16 cellular contexts compared by ENCODE assay signal in the genomic region with DNA sequence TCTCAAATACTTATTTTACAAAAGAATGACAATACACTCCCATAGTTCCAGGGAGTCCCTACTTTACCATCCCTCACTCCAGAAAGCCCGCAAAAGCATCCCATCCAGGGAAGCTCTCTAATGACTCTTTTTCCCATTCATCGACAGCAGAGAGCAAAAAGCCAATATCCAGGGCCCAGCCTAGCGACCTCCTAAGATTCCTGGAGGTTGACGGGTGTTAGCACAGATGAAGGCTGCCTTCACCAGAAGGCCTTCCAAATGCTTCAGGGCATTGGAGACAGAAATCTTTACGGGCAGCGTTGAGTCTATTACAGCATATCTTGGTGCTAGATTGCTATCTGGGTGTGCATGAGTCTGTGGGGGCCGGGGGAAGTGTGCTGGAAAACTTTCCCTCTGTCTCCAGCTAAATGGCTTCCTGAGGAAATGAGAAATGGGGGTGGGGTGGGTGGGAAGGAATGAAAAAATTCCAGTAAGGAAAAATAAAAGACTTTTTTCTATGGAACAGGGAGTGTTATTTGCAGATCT.
"Had no signal": no experiment of that assay in that cellular context is flagged by ENCODE, and none has a peak within 500 bp of the region (broad histone marks: within the 10 kb centered on the region; RNA-seq: fewer than 3 reads in every experiment).

No MANE protein-coding gene starts in this region.

- H3K4me1 Mint-ChIP-seq: immature natural killer cell; stimulated activated effector memory CD8-positive, alpha-beta T cell treated with anti-CD3 and anti-CD28 coated beads, Interleukin-12 subunit alpha, Interleukin-12 subunit beta, amount 100 ng/mL, for 72 hours had no signal

- H3K27ac ChIP-seq: breast epithelium, right atrium auricular region, thyroid gland had no signal

- H3K9me3 ChIP-seq: breast epithelium, right atrium auricular region, thyroid gland had no signal

- H3K36me3 ChIP-seq: breast epithelium, right atrium auricular region, thyroid gland had no signal

- H3K36me3 Mint-ChIP-seq: immature natural killer cell; stimulated activated effector memory CD8-positive, alpha-beta T cell treated with anti-CD3 and anti-CD28 coated beads, Interleukin-12 subunit alpha, Interleukin-12 subunit beta, amount 100 ng/mL, for 72 hours had no signal

- ATAC-seq: activated naive CD4-positive, alpha-beta T cell treated with anti-CD3 and anti-CD28 coated beads, Interleukin-2, amount 50 U/mL, for 72 hours; esophagus mucosa; left cardiac atrium; stimulated activated effector memory CD8-positive, alpha-beta T cell treated with anti-CD3 and anti-CD28 coated beads, Interleukin-12 subunit alpha, Interleukin-12 subunit beta, amount 100 ng/mL, for 72 hours had no signal

- DNase-seq: activated CD4-positive, alpha-beta T cell treated with anti-CD3 and anti-CD28 coated beads, Interleukin-2, amount 50 U/mL, for 1 hour; activated effector memory CD4-positive, alpha-beta T cell treated with Interleukin-2 at 50 U/mL for 16 hours; activated T-cell treated with anti-CD3 and anti-CD28 coated beads, Interleukin-2, amount 50 U/mL, for 1 hour; amygdala; endodermal cell; immature natural killer cell; left cardiac atrium; mammary epithelial cell; small intestine; thyroid gland had no signal

- H3K4me3 Mint-ChIP-seq: endodermal cell; immature natural killer cell; stimulated activated effector memory CD8-positive, alpha-beta T cell treated with anti-CD3 and anti-CD28 coated beads, Interleukin-12 subunit alpha, Interleukin-12 subunit beta, amount 100 ng/mL, for 72 hours; T-helper 1 cell treated with Interleukin-12 subunit alpha and Interleukin-12 subunit beta and Interleukin-4 antibody, amounts not matched to agents 30 μg/mL and 1 μg/mL, for 36 hours had no signal

- H3K9me3 Mint-ChIP-seq: endodermal cell; stimulated activated effector memory CD8-positive, alpha-beta T cell treated with anti-CD3 and anti-CD28 coated beads, Interleukin-12 subunit alpha, Interleukin-12 subunit beta, amount 100 ng/mL, for 72 hours had no signal

- H3K27ac Mint-ChIP-seq: activated naive CD4-positive, alpha-beta T cell treated with anti-CD3 and anti-CD28 coated beads, Interleukin-2, amount 50 U/mL, for 72 hours; endodermal cell; immature natural killer cell; stimulated activated effector memory CD8-positive, alpha-beta T cell treated with anti-CD3 and anti-CD28 coated beads, Interleukin-12 subunit alpha, Interleukin-12 subunit beta, amount 100 ng/mL, for 72 hours; T-helper 1 cell treated with Interleukin-12 subunit alpha and Interleukin-12 subunit beta and Interleukin-4 antibody, amounts not matched to agents 30 μg/mL and 1 μg/mL, for 36 hours had no signal

- H3K4me1 ChIP-seq: breast epithelium, right atrium auricular region, thyroid gland had no signal

- H3K4me3 ChIP-seq: breast epithelium, right atrium auricular region, thyroid gland had no signal

- H3K27me3 ChIP-seq: breast epithelium, right atrium auricular region, thyroid gland had no signal
